18 cellular contexts compared by ENCODE assay signal in the genomic region with DNA sequence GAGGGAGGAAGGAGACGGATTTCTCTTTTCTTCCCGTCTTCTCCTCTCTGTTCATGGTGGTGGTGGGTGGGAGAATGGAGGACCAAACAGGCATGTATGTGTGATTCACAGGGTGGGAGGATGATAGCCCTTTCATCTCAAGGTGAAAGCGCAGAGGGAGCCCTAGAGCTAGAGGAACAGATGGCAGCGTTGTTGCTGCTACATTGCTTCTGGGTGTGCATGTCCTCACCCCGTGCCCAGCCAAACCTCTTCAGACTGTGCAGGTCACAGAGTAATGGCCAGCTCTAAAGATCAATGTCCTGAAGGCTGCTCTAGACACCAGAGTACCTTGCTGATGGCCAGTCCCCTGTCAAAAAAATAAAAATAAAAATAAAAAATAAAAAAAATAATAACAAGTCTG.
DNase-seq lines count a peak whose midpoint lies in the region; ATAC-seq and TF ChIP-seq lines count a peak whose summit lies in the region.
"Had no signal": no experiment of that assay in that cellular context is flagged by ENCODE, and none has a peak within 500 bp of the region (broad histone marks: within the 10 kb centered on the region; RNA-seq: fewer than 3 reads in every experiment).

No MANE protein-coding gene starts in this region.

- no peak overlapping the region for H3K27ac Mint-ChIP-seq in activated naive CD4-positive, alpha-beta T cell treated with anti-CD3 and anti-CD28 coated beads, Interleukin-2, amount 10 ng/mL, durations not matched to agents 7 days and 5 days
- H3K27ac Mint-ChIP-seq: activated T-helper 2 cell treated with anti-CD3 and anti-CD28 coated beads, Interferon-gamma antibody, Interleukin-2, Interleukin-4, amounts not matched to agents 10 μg/mL and 5 μg/mL and 100 μg/mL, durations not matched to agents 14 hours and 24 hours and 36 hours; CD4-positive, alpha-beta T cell; mesothelial cell of epicardium; stimulated activated naive B cell treated with anti-CD40 and anti-IgM and Interleukin-4, amounts not matched to agents 10 μg/mL and 1 μg/mL and 100 μg/mL, for 72 hours had no signal

- H3K4me1 ChIP-seq in Loucy (ENCODE audit: insufficient read depth, low read length, poor library complexity, severe bottlenecking): no peaks in the 10 kb centered on the region
- no peaks in the 10 kb centered on the region for H3K4me1 ChIP-seq in left lung
- no peaks in the 10 kb centered on the region for H3K4me1 ChIP-seq in osteoblast (ENCODE audit: insufficient read depth, low read length)

- H3K4me2 ChIP-seq in Loucy (ENCODE audit: low read depth, low read length, poor library complexity, severe bottlenecking) (no peak overlapping the region), osteoblast (ENCODE audit: insufficient read depth, low read length) (no peak overlapping the region)

- H3K9me2 ChIP-seq in Loucy (replicated peaks; ENCODE audit: low read depth, low read length): no peaks in the 10 kb centered on the region

- CTCF ChIA-PET in activated naive CD4-positive, alpha-beta T cell treated with anti-CD3 and anti-CD28 coated beads, Interleukin-2, amount 10 ng/mL, durations not matched to agents 7 days and 5 days (lab: Charles Lee): no interaction called here

- H3K4me3 Mint-ChIP-seq in activated naive CD4-positive, alpha-beta T cell treated with anti-CD3 and anti-CD28 coated beads, Interleukin-2, amount 10 ng/mL, durations not matched to agents 7 days and 5 days: no peak overlapping the region
- H3K4me3 Mint-ChIP-seq: CD4-positive, alpha-beta T cell; mesothelial cell of epicardium; stimulated activated naive B cell treated with anti-CD40 and anti-IgM and Interleukin-4, amounts not matched to agents 10 μg/mL and 1 μg/mL and 100 μg/mL, for 72 hours had no signal

- intact Hi-C loops in left lung (cut with DNase I): no loop called here

- no peaks in the 10 kb centered on the region for H3K27me3 ChIP-seq in Loucy (ENCODE audit: insufficient read depth, low read length, poor library complexity, severe bottlenecking)
- H3K27me3 ChIP-seq in left lung: no peaks in the 10 kb centered on the region
- H3K27me3 ChIP-seq in osteoblast (ENCODE audit: insufficient read depth, low read length): no peaks in the 10 kb centered on the region

- no peaks in the 10 kb centered on the region for H3F3A ChIP-seq in Loucy (ENCODE audit: low read depth)

- H3K9me3 ChIP-seq in Loucy (ENCODE audit: insufficient read depth, low read depth, low read length) (no peaks in the 10 kb centered on the region), left lung (no peaks in the 10 kb centered on the region), osteoblast (ENCODE audit: low read depth, low read length) (no peaks in the 10 kb centered on the region)

- no peak overlapping the region for H3K4me3 ChIP-seq in Loucy (ENCODE audit: low read length, poor library complexity, severe bottlenecking)
- H3K4me3 ChIP-seq in left lung: no peak overlapping the region
- no peak overlapping the region for H3K4me3 ChIP-seq in osteoblast (ENCODE audit: insufficient read depth, low read length)

- H2AFZ ChIP-seq in Loucy (ENCODE audit: low read length): no peak overlapping the region
- H2AFZ ChIP-seq in osteoblast (ENCODE audit: low read length): no peak overlapping the region

- H3K4me1 Mint-ChIP-seq in activated naive CD4-positive, alpha-beta T cell treated with anti-CD3 and anti-CD28 coated beads, Interleukin-2, amount 10 ng/mL, durations not matched to agents 7 days and 5 days: no peaks in the 10 kb centered on the region
- H3K4me1 Mint-ChIP-seq: mesothelial cell of epicardium had no signal

- H3K9ac ChIP-seq in Loucy (ENCODE audit: low read depth, low read length, poor library complexity, severe bottlenecking): no peak overlapping the region

- H3K36me3 Mint-ChIP-seq in activated naive CD4-positive, alpha-beta T cell treated with anti-CD3 and anti-CD28 coated beads, Interleukin-2, amount 10 ng/mL, durations not matched to agents 7 days and 5 days: no peaks in the 10 kb centered on the region
- H3K36me3 Mint-ChIP-seq: mesothelial cell of epicardium; stimulated activated naive B cell treated with anti-CD40 and anti-IgM and Interleukin-4, amounts not matched to agents 10 μg/mL and 1 μg/mL and 100 μg/mL, for 72 hours had no signal

- TF ChIP-seq CTCF in Loucy (conservative IDR thresholded peaks at IDR 0.05; ENCODE audit: low read length) (peak; percentile 28; the same call in 1 of the 2 replicates), left lung (IDR thresholded peaks at IDR 0.05) (no peak), osteoblast (IDR thresholded peaks at IDR 0.05; ENCODE audit: extremely low read depth, low read depth, low read length) (no peak)

- DNase-seq in Ammon's horn (ENCODE audit: low spot score) (peak; percentile 40), caudate nucleus (lab: John Stamatoyannopoulos, UW) (peak in 3 of 61 donors; percentile 17 to 38 (median 29)), left lung (no peak), osteoblast (ENCODE audit: insufficient read length, low spot score, missing footprints) (no peak)
- no peak for DNase-seq in activated CD8-positive, alpha-beta memory T cell treated with anti-CD3 and anti-CD28 coated beads for 24 hours
- no peak for DNase-seq in activated naive CD4-positive, alpha-beta T cell treated with anti-CD3 and anti-CD28 coated beads, Interleukin-2, amount 10 ng/mL, durations not matched to agents 7 days and 5 days
- DNase-seq: amygdala; CD4-positive, alpha-beta T cell; DMS79 treated with DMSO at 0.1 percent for 48 hours; kidney glomerular epithelial cell; NCI-H1694; NCI-H526 treated with DMSO at 0.1 percent for 48 hours; PC-3; stimulated activated naive B cell treated with anti-CD40 and anti-IgM and Interleukin-4, amounts not matched to agents 10 μg/mL and 1 μg/mL and 100 μg/mL, for 72 hours had no signal

- H3K36me3 ChIP-seq in Loucy (ENCODE audit: insufficient read depth, low read length): no peaks in the 10 kb centered on the region
- H3K36me3 ChIP-seq in left lung: no peaks in the 10 kb centered on the region
- H3K36me3 ChIP-seq in osteoblast (ENCODE audit: insufficient read depth, low read length): no peaks in the 10 kb centered on the region

- H3K27ac ChIP-seq in caudate nucleus (ENCODE audit: low read depth, low read length) (peak overlapping the region; percentile 36), left lung (no peak overlapping the region), osteoblast (ENCODE audit: low read depth, low read length) (no peak overlapping the region)

- H3K79me2 ChIP-seq in Loucy (ENCODE audit: insufficient read depth, low read length): no peaks in the 10 kb centered on the region
- no peaks in the 10 kb centered on the region for H3K79me2 ChIP-seq in osteoblast (ENCODE audit: insufficient read depth, low read length)

- H3K9me3 Mint-ChIP-seq in activated naive CD4-positive, alpha-beta T cell treated with anti-CD3 and anti-CD28 coated beads, Interleukin-2, amount 10 ng/mL, durations not matched to agents 7 days and 5 days: no peaks in the 10 kb centered on the region
- H3K9me3 Mint-ChIP-seq: activated T-helper 2 cell treated with anti-CD3 and anti-CD28 coated beads, Interferon-gamma antibody, Interleukin-2, Interleukin-4, amounts not matched to agents 10 μg/mL and 5 μg/mL and 100 μg/mL, durations not matched to agents 14 hours and 24 hours and 36 hours; CD4-positive, alpha-beta T cell; stimulated activated naive B cell treated with anti-CD40 and anti-IgM and Interleukin-4, amounts not matched to agents 10 μg/mL and 1 μg/mL and 100 μg/mL, for 72 hours had no signal

- no peaks in the 10 kb centered on the region for H4K20me1 ChIP-seq in Loucy (ENCODE audit: insufficient read depth, low read length, poor library complexity, severe bottlenecking)
- H4K20me1 ChIP-seq in osteoblast (ENCODE audit: insufficient read depth, low read length): no peaks in the 10 kb centered on the region

- H3K27me3 Mint-ChIP-seq in activated naive CD4-positive, alpha-beta T cell treated with anti-CD3 and anti-CD28 coated beads, Interleukin-2, amount 10 ng/mL, durations not matched to agents 7 days and 5 days: peaks cover 14% of the 10 kb centered on the region

- ATAC-seq in left lung (peak; percentile 33), HG02763 (IDR thresholded peaks at IDR 0.05; ENCODE audit: unreplicated experiment) (no peak)
- ATAC-seq: PC-3; stimulated activated naive B cell treated with anti-CD40 and anti-IgM and Interleukin-4, amounts not matched to agents 10 μg/mL and 1 μg/mL and 100 μg/mL, for 72 hours had no signal
